ENCODE assay signal across 10 cellular contexts in genomic region chr11:451738-452137, GRCh38. TPM values are rescaled to one million over a fixed set of nuclear protein-coding genes. Genes with fewer than 3 reads are reported as not detected.
DNase-seq lines count a peak whose midpoint lies in the region; ATAC-seq and TF ChIP-seq lines count a peak whose summit lies in the region.
"Had no signal": no experiment of that assay in that cellular context is flagged by ENCODE, and none has a peak within 500 bp of the region (broad histone marks: within the 10 kb centered on the region; RNA-seq: fewer than 3 reads in every experiment).

No MANE protein-coding gene starts in this region.

- H3K27me3 ChIP-seq in AG04450 (ENCODE audit: control insufficient read depth, insufficient read depth, low read length) (no peaks in the 10 kb centered on the region), breast epithelium (no peaks in the 10 kb centered on the region)

- H3K36me3 Mint-ChIP-seq in IgD-negative memory B cell (peaks cover 5% of the 10 kb centered on the region), natural killer cell (no peaks in the 10 kb centered on the region)
- peaks cover 9% of the 10 kb centered on the region for H3K36me3 Mint-ChIP-seq in activated CD8-positive, alpha-beta memory T cell treated with anti-CD3 and anti-CD28 coated beads, Interleukin-2, amount 10 ng/mL, durations not matched to agents 7 days and 5 days

- H3K27me3 Mint-ChIP-seq in IgD-negative memory B cell (no peaks in the 10 kb centered on the region), natural killer cell (ENCODE audit: low read depth in 2 of 2) (no peaks in the 10 kb centered on the region)
- H3K27me3 Mint-ChIP-seq in activated CD8-positive, alpha-beta memory T cell treated with anti-CD3 and anti-CD28 coated beads, Interleukin-2, amount 10 ng/mL, durations not matched to agents 7 days and 5 days, result no peaks in the 10 kb centered on the region

- no peaks in the 10 kb centered on the region; the same call in 1 of the 2 replicates for H3K9me3 ChIP-seq in AG04450 (ENCODE audit: control insufficient read depth, insufficient read depth, low read length)
- H3K9me3 ChIP-seq in breast epithelium, result no peaks in the 10 kb centered on the region

- TF ChIP-seq CTCF in AG04450 (IDR thresholded peaks at IDR 0.05; ENCODE audit: low read depth, low read length) (no peak), breast epithelium (IDR thresholded peaks at IDR 0.05) (no peak), natural killer cell (IDR thresholded peaks at IDR 0.05) (no peak)

- ATAC-seq in natural killer cell, result no peak
- ATAC-seq in GM21825 (IDR thresholded peaks at IDR 0.05; ENCODE audit: unreplicated experiment), result no peak
- no peak for ATAC-seq in esophagus mucosa
- ATAC-seq in activated CD8-positive, alpha-beta memory T cell treated with anti-CD3 and anti-CD28 coated beads, Interleukin-2, amount 10 ng/mL, durations not matched to agents 7 days and 5 days, result no peak

- H3K4me1 ChIP-seq in breast epithelium, result peaks cover 0 to 4% of the 10 kb centered on the region in 2 donors

- CTCF ChIA-PET in AG04450 (lab: Charles Lee), result no interaction called here
- CTCF ChIA-PET in activated CD8-positive, alpha-beta memory T cell treated with anti-CD3 and anti-CD28 coated beads, Interleukin-2, amount 10 ng/mL, durations not matched to agents 7 days and 5 days (lab: Charles Lee), result interaction anchor here (1.4 to 6.5 kb wide), 8 partner anchors 12 to 272 kb away, joined by 4 to 95 read pairs (median 30); partner anchors contain the start of genes RNH1 and SIGIRR

- H3K4me1 Mint-ChIP-seq in IgD-negative memory B cell (peaks cover 16 to 24% (median 23%) of the 10 kb centered on the region in 3 donors), natural killer cell (peaks cover 17 to 37% of the 10 kb centered on the region in 2 donors)
- H3K4me1 Mint-ChIP-seq in activated CD8-positive, alpha-beta memory T cell treated with anti-CD3 and anti-CD28 coated beads, Interleukin-2, amount 10 ng/mL, durations not matched to agents 7 days and 5 days, result peaks cover 47% of the 10 kb centered on the region

- intact Hi-C loops in breast epithelium (cut with DNase I; ENCODE audit: low total_unique reads) (loop anchor here (10.0 kb wide), 1 partner anchor 147 kb away; the partner anchor contains the start of gene IFITM2), natural killer cell (cut with micrococcal nuclease) (loop anchor here (2.0 kb wide), 3 partner anchors 37 to 55 kb away; partner anchors contain the start of genes RNH1 and SIGIRR)

- no peaks in the 10 kb centered on the region for H3K36me3 ChIP-seq in breast epithelium

- peak overlapping the region in 2 of 3 donors; percentile 83 to 87 for H3K27ac Mint-ChIP-seq in IgD-negative memory B cell
- peak overlapping the region in 1 of 2 donors; percentile 89 for H3K27ac Mint-ChIP-seq in natural killer cell
- no peak overlapping the region for H3K27ac Mint-ChIP-seq in activated CD8-positive, alpha-beta memory T cell treated with anti-CD3 and anti-CD28 coated beads, Interleukin-2, amount 10 ng/mL, durations not matched to agents 7 days and 5 days

- H3K27ac ChIP-seq in AG04450 (ENCODE audit: low read depth, low read length) (no peak overlapping the region), breast epithelium (peak overlapping the region in 1 of 2 donors; percentile 93)

- H3K4me3 Mint-ChIP-seq in IgD-negative memory B cell (peak overlapping the region in 2 of 4 donors; percentile 78 to 98), natural killer cell (peak overlapping the region; percentile 42)
- no peak overlapping the region for H3K4me3 Mint-ChIP-seq in activated CD8-positive, alpha-beta memory T cell treated with anti-CD3 and anti-CD28 coated beads, Interleukin-2, amount 10 ng/mL, durations not matched to agents 7 days and 5 days

- H3K9me3 Mint-ChIP-seq in IgD-negative memory B cell (no peaks in the 10 kb centered on the region), natural killer cell (no peaks in the 10 kb centered on the region)
- H3K9me3 Mint-ChIP-seq in activated CD8-positive, alpha-beta memory T cell treated with anti-CD3 and anti-CD28 coated beads, Interleukin-2, amount 10 ng/mL, durations not matched to agents 7 days and 5 days (ENCODE audit: low read depth), result no peaks in the 10 kb centered on the region

- DNase-seq in AG04450 (ENCODE audit: low read depth, low spot score) (no peak), breast epithelium (ENCODE audit: low spot score in 2 of 2) (no peak), natural killer cell (no peak), NCI-H748 (lab: John Stamatoyannopoulos, UW; ENCODE audit: unreplicated experiment) (no peak)
- no peak for DNase-seq in activated CD8-positive, alpha-beta memory T cell treated with anti-CD3 and anti-CD28 coated beads, Interleukin-2, amount 10 ng/mL, durations not matched to agents 7 days and 5 days
- DNase-seq: DMS79 treated with DMSO at 0.1 percent for 48 hours; stimulated activated CD4-positive, alpha-beta T cell treated with anti-CD3 and anti-CD28 coated beads, Interleukin-2, amount 100 ng/mL, for 48 hours had no signal

- POLR2A ChIA-PET in AG04450 (lab: Yijun Ruan, JAX), result no interaction called here

- no peak for TF ChIP-seq POLR2A in breast epithelium (IDR thresholded peaks at IDR 0.05)

- H3K4me3 ChIP-seq in AG04450 (ENCODE audit: low read depth, low read length) (peak overlapping the region; percentile 85), breast epithelium (peak overlapping the region in 2 of 3 donors; percentile 89 to 95)

RNA-seq across cellular contexts. Expression of gene PTDSS2, which starts 1.7 kb away (rescaled TPM):
- polyA plus RNA-seq in AG04450 (2011; rRNA removed) (15.8 and 19.7 TPM in 2 replicates), IgD-negative memory B cell (10.9 TPM)
- polyA minus RNA-seq in AG04450 (2011; rRNA and poly(A)+ RNA removed), result 23.7 and 37.1 TPM in 2 replicates
- total RNA-seq in breast epithelium (10 to 100 TPM; 23.8 to 53.7 (median 33.1) TPM), natural killer cell (10 to 100 TPM; 21.5 to 25.1 (median 23.4) TPM), esophagus mucosa (12.0 TPM)
- total RNA-seq in activated CD8-positive, alpha-beta memory T cell treated with anti-CD3 and anti-CD28 coated beads, Interleukin-2, amount 10 ng/mL, durations not matched to agents 7 days and 5 days, result 10 to 100 TPM; 26.6 to 31.2 TPM

RNA-seq across cellular contexts. Expression of gene ANO9, which starts 9.9 kb away (rescaled TPM):
- polyA plus RNA-seq in AG04450 (2011; rRNA removed) (0.10 TPM in 1 of 2 replicates, not detected in the other), IgD-negative memory B cell (4.9 TPM)
- not detected in 2 replicates for polyA minus RNA-seq in AG04450 (2011; rRNA and poly(A)+ RNA removed)
- total RNA-seq in breast epithelium (10 to 100 TPM in 1 of 3 donors, 1 to 10 TPM in 1, under 1 TPM in 1; 0.32 to 14.2 (median 9.8) TPM), natural killer cell (10 to 100 TPM; 15.1 to 21.3 (median 15.1) TPM), esophagus mucosa (12.8 TPM)
- total RNA-seq in activated CD8-positive, alpha-beta memory T cell treated with anti-CD3 and anti-CD28 coated beads, Interleukin-2, amount 10 ng/mL, durations not matched to agents 7 days and 5 days, result 10 to 100 TPM; 33.0 to 79.4 TPM

RNA-seq across cellular contexts. Expression of gene SIGIRR, which starts 36.9 kb away (rescaled TPM):
- polyA plus RNA-seq in AG04450 (2011; rRNA removed) (17.8 and 20.9 TPM in 2 replicates), IgD-negative memory B cell (130 TPM)
- polyA minus RNA-seq in AG04450 (2011; rRNA and poly(A)+ RNA removed), result 5.7 and 6.3 TPM in 2 replicates
- total RNA-seq in breast epithelium (10 to 100 TPM; 37.3 to 49.8 (median 46.5) TPM), natural killer cell (100 to 1,000 TPM; 619 to 690 (median 666) TPM), esophagus mucosa (15.4 TPM)
- 100 to 1,000 TPM in 1 of 2 experiments, 10 to 100 TPM in 1; 96.2 to 198 TPM for total RNA-seq in activated CD8-positive, alpha-beta memory T cell treated with anti-CD3 and anti-CD28 coated beads, Interleukin-2, amount 10 ng/mL, durations not matched to agents 7 days and 5 days

RNA-seq across cellular contexts. Expression of gene RNH1, which starts 55.3 kb away (rescaled TPM):
- 98.6 and 168 TPM in 2 replicates for polyA plus RNA-seq in AG04450 (2011; rRNA removed)
- 54.2 and 75.4 TPM in 2 replicates for polyA minus RNA-seq in AG04450 (2011; rRNA and poly(A)+ RNA removed)
- 202 TPM for polyA plus RNA-seq in IgD-negative memory B cell
- total RNA-seq in breast epithelium, result 100 to 1,000 TPM; 139 to 249 (median 209) TPM
- total RNA-seq in natural killer cell, result 100 to 1,000 TPM; 113 to 120 (median 118) TPM
- total RNA-seq in esophagus mucosa, result 152 TPM
- total RNA-seq in activated CD8-positive, alpha-beta memory T cell treated with anti-CD3 and anti-CD28 coated beads, Interleukin-2, amount 10 ng/mL, durations not matched to agents 7 days and 5 days, result 100 to 1,000 TPM in 1 of 2 experiments, 10 to 100 TPM in 1; 98.4 to 113 TPM

RNA-seq across cellular contexts. Expression of gene PKP3, which starts 57.7 kb away (rescaled TPM):
- polyA plus RNA-seq in AG04450 (2011; rRNA removed) (0.55 and 1.1 TPM in 2 replicates), IgD-negative memory B cell (not detected)
- 0.61 and 2.6 TPM in 2 replicates for polyA minus RNA-seq in AG04450 (2011; rRNA and poly(A)+ RNA removed)
- total RNA-seq in breast epithelium (10 to 100 TPM in 2 of 3 donors, under 1 TPM in 1; 0.32 to 60.9 (median 36.7) TPM), natural killer cell (under 1 TPM in 2 of 3 donors, not detected in 1; 0.29 to 0.56 TPM), esophagus mucosa (359 TPM)
- under 1 TPM; 0.09 to 0.18 TPM for total RNA-seq in activated CD8-positive, alpha-beta memory T cell treated with anti-CD3 and anti-CD28 coated beads, Interleukin-2, amount 10 ng/mL, durations not matched to agents 7 days and 5 days
